In genomic region chr16:20002936-20003335, GRCh38 we compare ENCODE assay signal across 30 cellular contexts.
"Had no signal": no experiment of that assay in that cellular context is flagged by ENCODE, and none has a peak within 500 bp of the region (broad histone marks: within the 10 kb centered on the region; RNA-seq: fewer than 3 reads in every experiment).

No MANE protein-coding gene starts in this region.

- H3K9me3 ChIP-seq: MG63 had no signal

- H3K36me3 ChIP-seq: MG63 had no signal

- H3K4me3 ChIP-seq: MG63 had no signal

- DNase-seq: Karpas-422, Kasumi-1, MG63, MM.1S, MV-4-11, NCI-H1048, NCI-H1092, NCI-H1105, NCI-H1105 treated with DMSO at 0.1 percent for 48 hours, NCI-H1417, NCI-H1417 treated with DMSO at 0.1 percent for 48 hours, NCI-H1436 treated with DMSO at 0.1 percent for 48 hours, NCI-H1694, NCI-H1694 treated with DMSO at 0.1 percent for 48 hours, NCI-H187, NCI-H187 treated with DMSO at 0.1 percent for 48 hours, NCI-H1930, NCI-H2029, NCI-H2029 treated with DMSO at 0.1 percent for 48 hours, NCI-H2081, NCI-H2081 treated with DMSO at 0.1 percent for 48 hours, NCI-H2107, NCI-H2171, NCI-H2171 treated with DMSO at 0.1 percent for 48 hours, NCI-H226, NCI-H345, NCI-H446, NCI-H446 treated with DMSO at 0.1 percent for 48 hours, NCI-H510A, NCI-H510A treated with DMSO at 0.1 percent for 48 hours had no signal
